Comparison of ENCODE assay signal across 8 cellular contexts in the genomic region with DNA sequence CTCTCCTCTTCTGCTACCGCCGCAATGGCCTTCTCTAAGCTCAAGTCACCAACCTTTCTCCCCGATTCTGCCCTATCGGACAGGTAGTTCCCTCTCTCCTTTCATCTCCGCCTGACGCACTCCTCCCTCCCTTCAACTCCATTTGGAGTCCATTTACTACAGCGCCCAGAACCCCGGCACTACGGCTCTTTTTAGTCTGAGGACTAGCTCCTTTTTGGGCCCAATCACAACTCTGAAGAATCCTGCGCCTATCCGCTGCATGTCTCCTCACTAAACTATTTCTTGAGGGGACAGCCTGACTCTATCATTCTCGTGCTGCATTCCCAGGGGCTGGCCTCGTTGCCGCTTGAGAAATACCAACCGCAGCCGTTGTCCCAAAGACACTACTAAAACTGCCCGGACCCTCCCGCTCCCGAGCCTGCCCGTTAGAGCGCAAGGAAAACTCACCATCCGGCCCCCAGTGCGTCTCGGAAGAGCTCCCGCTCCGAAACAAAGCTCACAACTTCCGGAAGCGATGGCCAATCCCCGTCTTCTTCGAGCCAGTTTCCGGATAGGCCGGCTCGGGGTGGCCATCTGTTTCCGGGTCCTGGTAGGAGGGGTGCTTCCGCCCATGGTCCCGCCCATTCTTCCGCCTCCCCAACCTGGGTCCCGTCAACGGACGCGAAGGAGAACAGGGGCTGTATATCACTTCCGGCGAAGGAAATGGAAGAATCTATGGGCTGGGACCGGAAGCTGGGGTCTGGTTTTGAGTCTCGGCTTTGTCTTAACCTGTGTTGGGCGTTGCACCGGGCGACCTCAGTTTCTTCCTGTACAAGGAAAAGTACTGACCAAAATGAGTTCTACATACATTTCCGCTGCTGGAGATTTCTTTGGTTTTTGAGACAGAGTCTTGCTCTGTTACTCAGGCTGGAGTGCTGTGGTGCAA. TPM values are rescaled to one million over a fixed set of nuclear protein-coding genes. Genes with fewer than 3 reads are reported as not detected.
DNase-seq lines count a peak whose midpoint lies in the region; ATAC-seq and TF ChIP-seq lines count a peak whose summit lies in the region.

A gene (minus strand): TSS at position 491 of the 925 bp plus-strand sequence. CDS start 2,776 bp downstream, outside the sequence.

- no peaks in the 10 kb centered on the region for H3K27me3 ChIP-seq in AG04450 (ENCODE audit: control insufficient read depth, insufficient read depth, low read length)

- DNase-seq in AG04450 (ENCODE audit: low read depth, low spot score) = peak; percentile 94
- DNase-seq in NCI-H226 = peak; percentile 97
- peak; percentile 90 for DNase-seq in WTC11 (ENCODE audit: low spot score)
- peak; percentile 98 to 99 for DNase-seq in cardiac fibroblast (ENCODE audit: low read depth in 2 of 2)
- DNase-seq in inferior parietal cortex (ENCODE audit: extremely low spot score) = peak; percentile 98
- peak; percentile 91 to 93 for DNase-seq in stimulated activated CD4-positive, alpha-beta T cell treated with anti-CD3 and anti-CD28 coated beads, Interleukin-12 subunit alpha, Interleukin-12 subunit beta, amount 100 ng/mL, for 24 hours (ENCODE audit: low read depth in 2 of 2)

- H3K9me3 ChIP-seq in AG04450 (ENCODE audit: control insufficient read depth, insufficient read depth, low read length) = peaks cover 3% of the 10 kb centered on the region; the same call in 1 of the 2 replicates

- peaks cover 49% of the 10 kb centered on the region for H3K27me3 Mint-ChIP-seq in WTC11 (ENCODE audit: low read depth)

- H3K9me3 Mint-ChIP-seq in WTC11 = peaks cover 13% of the 10 kb centered on the region

- H3K27ac ChIP-seq in AG04450 (ENCODE audit: low read depth, low read length) = peak within 1 kb of the TSS; percentile 54

- H3K4me1 Mint-ChIP-seq in WTC11 = peaks cover 6% of the 10 kb centered on the region

- POLR2A ChIA-PET in AG04450 (lab: Yijun Ruan, JAX) = interaction anchor here (0.6 to 1.5 kb wide), 6 partner anchors 10 to 772 kb away, joined by 3 to 9 read pairs (median 4); a partner anchor contains a TSS
- POLR2A ChIA-PET in WTC11 (lab: Charles Lee) = interaction anchor here (1.0 kb wide), 1 partner anchor 34 kb away, joined by 3 read pairs; no protein-coding TSS in a partner anchor

- peak within 1 kb of the TSS; percentile 99 for H3K4me3 Mint-ChIP-seq in WTC11

- peak; percentile 96 for ATAC-seq in GM18909 (IDR thresholded peaks at IDR 0.05; ENCODE audit: poor library complexity, unreplicated experiment)
- peak; percentile 97 for ATAC-seq in HG03175 (IDR thresholded peaks at IDR 0.05; ENCODE audit: unreplicated experiment)
- peak; percentile 98 for ATAC-seq in WTC11

- H3K27ac Mint-ChIP-seq in WTC11 = peak within 1 kb of the TSS; percentile 81

- peaks cover 20% of the 10 kb centered on the region for H3K36me3 Mint-ChIP-seq in WTC11

- CTCF ChIA-PET in AG04450 (lab: Charles Lee) (no interaction called here), WTC11 (lab: Charles Lee) (interaction anchor here (1.0 to 1.6 kb wide), 6 partner anchors 10 to 383 kb away, joined by 3 to 11 read pairs (median 5); a partner anchor contains a TSS)

- H3K4me3 ChIP-seq in AG04450 (ENCODE audit: low read depth, low read length) (peak within 1 kb of the TSS; percentile 91), cardiac fibroblast (replicated peaks in 1 of 2; ENCODE audit: low read depth in 2 of 2, low read length in 2 of 2) (peak within 1 kb of the TSS; percentile 76 to 83)

- no peak for TF ChIP-seq CTCF in AG04450 (IDR thresholded peaks at IDR 0.05; ENCODE audit: low read depth, low read length)
- TF ChIP-seq CTCF in WTC11 (IDR thresholded peaks at IDR 0.05) = no peak
- no peak for TF ChIP-seq CTCF in cardiac fibroblast (IDR thresholded peaks at IDR 0.05; ENCODE audit: low read depth, low read length)

TF ChIP-seq in WTC11, 78 proteins besides CTCF, POLR2A, EP300 and RAD21 (continues in another document):
- TF ChIP-seq SOX15 (CRISPR knock-in tag; IDR thresholded peaks at IDR 0.05) (no peak), MYBL2 (CRISPR knock-in tag; IDR thresholded peaks at IDR 0.05) (no peak), ZNF263 (CRISPR knock-in tag; IDR thresholded peaks at IDR 0.05; ENCODE audit: low read depth) (no peak), ZNF121 (CRISPR knock-in tag; IDR thresholded peaks at IDR 0.05) (no peak), FOXJ3 (CRISPR knock-in tag; IDR thresholded peaks at IDR 0.05; ENCODE audit: borderline replicate concordance) (peak; percentile 69; the same call in 1 of the 2 replicates), ZNF423 (CRISPR knock-in tag; IDR thresholded peaks at IDR 0.05) (peak; percentile 59; the same call in 1 of the 2 replicates), GTF2I (CRISPR knock-in tag; conservative IDR thresholded peaks at IDR 0.05) (peak; percentile 33; the same call in 1 of the 2 replicates)
- TF ChIP-seq, protein P1, sequence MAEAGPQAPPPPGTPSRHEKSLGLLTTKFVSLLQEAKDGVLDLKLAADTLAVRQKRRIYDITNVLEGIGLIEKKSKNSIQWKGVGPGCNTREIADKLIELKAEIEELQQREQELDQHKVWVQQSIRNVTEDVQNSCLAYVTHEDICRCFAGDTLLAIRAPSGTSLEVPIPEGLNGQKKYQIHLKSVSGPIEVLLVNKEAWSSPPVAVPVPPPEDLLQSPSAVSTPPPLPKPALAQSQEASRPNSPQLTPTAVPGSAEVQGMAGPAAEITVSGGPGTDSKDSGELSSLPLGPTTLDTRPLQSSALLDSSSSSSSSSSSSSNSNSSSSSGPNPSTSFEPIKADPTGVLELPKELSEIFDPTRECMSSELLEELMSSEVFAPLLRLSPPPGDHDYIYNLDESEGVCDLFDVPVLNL (CRISPR knock-in tag; IDR thresholded peaks at IDR 0.05; ENCODE audit: borderline replicate concordance, low read depth) = no peak
- TF ChIP-seq, protein P2, sequence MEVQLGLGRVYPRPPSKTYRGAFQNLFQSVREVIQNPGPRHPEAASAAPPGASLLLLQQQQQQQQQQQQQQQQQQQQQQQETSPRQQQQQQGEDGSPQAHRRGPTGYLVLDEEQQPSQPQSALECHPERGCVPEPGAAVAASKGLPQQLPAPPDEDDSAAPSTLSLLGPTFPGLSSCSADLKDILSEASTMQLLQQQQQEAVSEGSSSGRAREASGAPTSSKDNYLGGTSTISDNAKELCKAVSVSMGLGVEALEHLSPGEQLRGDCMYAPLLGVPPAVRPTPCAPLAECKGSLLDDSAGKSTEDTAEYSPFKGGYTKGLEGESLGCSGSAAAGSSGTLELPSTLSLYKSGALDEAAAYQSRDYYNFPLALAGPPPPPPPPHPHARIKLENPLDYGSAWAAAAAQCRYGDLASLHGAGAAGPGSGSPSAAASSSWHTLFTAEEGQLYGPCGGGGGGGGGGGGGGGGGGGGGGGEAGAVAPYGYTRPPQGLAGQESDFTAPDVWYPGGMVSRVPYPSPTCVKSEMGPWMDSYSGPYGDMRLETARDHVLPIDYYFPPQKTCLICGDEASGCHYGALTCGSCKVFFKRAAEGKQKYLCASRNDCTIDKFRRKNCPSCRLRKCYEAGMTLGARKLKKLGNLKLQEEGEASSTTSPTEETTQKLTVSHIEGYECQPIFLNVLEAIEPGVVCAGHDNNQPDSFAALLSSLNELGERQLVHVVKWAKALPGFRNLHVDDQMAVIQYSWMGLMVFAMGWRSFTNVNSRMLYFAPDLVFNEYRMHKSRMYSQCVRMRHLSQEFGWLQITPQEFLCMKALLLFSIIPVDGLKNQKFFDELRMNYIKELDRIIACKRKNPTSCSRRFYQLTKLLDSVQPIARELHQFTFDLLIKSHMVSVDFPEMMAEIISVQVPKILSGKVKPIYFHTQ (CRISPR knock-in tag; IDR thresholded peaks at IDR 0.05) = peak; percentile 48; the same call in 1 of the 2 replicates
- TF ChIP-seq, protein P3, sequence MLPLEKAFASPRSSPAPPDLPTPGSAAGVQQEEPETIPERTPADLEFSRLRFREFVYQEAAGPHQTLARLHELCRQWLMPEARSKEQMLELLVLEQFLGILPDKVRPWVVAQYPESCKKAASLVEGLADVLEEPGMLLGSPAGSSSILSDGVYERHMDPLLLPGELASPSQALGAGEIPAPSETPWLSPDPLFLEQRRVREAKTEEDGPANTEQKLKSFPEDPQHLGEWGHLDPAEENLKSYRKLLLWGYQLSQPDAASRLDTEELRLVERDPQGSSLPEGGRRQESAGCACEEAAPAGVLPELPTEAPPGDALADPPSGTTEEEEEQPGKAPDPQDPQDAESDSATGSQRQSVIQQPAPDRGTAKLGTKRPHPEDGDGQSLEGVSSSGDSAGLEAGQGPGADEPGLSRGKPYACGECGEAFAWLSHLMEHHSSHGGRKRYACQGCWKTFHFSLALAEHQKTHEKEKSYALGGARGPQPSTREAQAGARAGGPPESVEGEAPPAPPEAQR (CRISPR knock-in tag; IDR thresholded peaks at IDR 0.05) = peak; percentile 89
- TF ChIP-seq, protein P4, sequence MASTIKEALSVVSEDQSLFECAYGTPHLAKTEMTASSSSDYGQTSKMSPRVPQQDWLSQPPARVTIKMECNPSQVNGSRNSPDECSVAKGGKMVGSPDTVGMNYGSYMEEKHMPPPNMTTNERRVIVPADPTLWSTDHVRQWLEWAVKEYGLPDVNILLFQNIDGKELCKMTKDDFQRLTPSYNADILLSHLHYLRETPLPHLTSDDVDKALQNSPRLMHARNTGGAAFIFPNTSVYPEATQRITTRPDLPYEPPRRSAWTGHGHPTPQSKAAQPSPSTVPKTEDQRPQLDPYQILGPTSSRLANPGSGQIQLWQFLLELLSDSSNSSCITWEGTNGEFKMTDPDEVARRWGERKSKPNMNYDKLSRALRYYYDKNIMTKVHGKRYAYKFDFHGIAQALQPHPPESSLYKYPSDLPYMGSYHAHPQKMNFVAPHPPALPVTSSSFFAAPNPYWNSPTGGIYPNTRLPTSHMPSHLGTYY (CRISPR knock-in tag; IDR thresholded peaks at IDR 0.05) = peak; percentile 5; the same call in 1 of the 2 replicates

RNA-seq across cellular contexts. Expression of the gene that starts here (rescaled TPM):
- polyA plus RNA-seq in AG04450 (2011; rRNA removed) = 24.5 and 33.4 TPM in 2 replicates
- 4.0 and 5.6 TPM in 2 replicates for polyA minus RNA-seq in AG04450 (2011; rRNA and poly(A)+ RNA removed)
- total RNA-seq in WTC11 (2021) = 27.3 to 30.6 TPM (median 29.8 TPM) in 3 replicates

Comparison
In these comparisons a context has a peak if more than half of its experiments do, and no peak if none do; other contexts are left out.
1. Peak in every context shown above with its lines: DNase-seq, ATAC-seq, H3K4me3 ChIP-seq and H3K27ac ChIP-seq.